ENCODE assay signal across 1 cellular context in the genomic region with DNA sequence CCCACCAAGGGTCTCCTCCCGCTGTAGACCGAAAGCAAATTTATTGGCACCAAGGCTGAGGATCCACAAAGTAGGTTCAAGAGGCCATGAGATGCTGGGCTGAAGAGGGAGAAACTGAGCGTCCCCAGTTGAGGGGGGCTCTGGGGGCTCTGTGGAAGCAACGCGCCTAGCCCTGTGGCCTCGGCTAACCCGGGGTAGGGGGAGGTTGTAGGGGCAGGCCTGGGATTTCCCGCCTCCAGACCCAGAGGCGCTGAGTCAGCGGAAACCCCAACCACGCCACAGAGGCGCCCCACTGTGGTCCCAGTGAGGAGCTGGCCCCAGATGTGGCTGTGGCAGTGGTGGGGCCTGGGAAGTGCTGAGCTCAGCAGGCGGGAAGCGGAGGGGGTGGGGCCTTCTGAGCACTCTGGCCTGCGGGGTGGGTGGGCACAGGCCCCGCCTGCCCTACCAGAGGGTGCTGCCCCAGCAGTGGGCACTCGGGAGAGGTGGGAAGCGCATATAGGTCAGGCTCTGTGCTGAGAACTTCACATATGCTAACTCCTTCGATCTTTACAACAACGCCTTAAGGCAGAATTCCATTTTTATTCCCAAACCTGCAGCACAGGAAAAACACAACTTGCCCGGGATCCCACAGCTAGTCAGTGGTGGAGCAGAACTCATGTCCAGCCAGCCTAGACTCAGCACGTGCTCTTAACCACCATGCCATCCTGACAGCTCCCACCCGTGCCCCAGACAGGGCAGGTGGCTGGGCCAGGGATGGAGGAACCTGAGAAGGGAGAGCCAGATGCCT.
A peak's percentile ranks its signal among the peaks of the same experiment; 100 is the strongest.
TF ChIP-seq lines count a peak whose summit lies in the region.

No MANE protein-coding gene starts in this region.

TF ChIP-seq in K562, 482 proteins besides CTCF, POLR2A, EP300 and RAD21 (continued from another document and continues in another):
- TF ChIP-seq, protein P1, sequence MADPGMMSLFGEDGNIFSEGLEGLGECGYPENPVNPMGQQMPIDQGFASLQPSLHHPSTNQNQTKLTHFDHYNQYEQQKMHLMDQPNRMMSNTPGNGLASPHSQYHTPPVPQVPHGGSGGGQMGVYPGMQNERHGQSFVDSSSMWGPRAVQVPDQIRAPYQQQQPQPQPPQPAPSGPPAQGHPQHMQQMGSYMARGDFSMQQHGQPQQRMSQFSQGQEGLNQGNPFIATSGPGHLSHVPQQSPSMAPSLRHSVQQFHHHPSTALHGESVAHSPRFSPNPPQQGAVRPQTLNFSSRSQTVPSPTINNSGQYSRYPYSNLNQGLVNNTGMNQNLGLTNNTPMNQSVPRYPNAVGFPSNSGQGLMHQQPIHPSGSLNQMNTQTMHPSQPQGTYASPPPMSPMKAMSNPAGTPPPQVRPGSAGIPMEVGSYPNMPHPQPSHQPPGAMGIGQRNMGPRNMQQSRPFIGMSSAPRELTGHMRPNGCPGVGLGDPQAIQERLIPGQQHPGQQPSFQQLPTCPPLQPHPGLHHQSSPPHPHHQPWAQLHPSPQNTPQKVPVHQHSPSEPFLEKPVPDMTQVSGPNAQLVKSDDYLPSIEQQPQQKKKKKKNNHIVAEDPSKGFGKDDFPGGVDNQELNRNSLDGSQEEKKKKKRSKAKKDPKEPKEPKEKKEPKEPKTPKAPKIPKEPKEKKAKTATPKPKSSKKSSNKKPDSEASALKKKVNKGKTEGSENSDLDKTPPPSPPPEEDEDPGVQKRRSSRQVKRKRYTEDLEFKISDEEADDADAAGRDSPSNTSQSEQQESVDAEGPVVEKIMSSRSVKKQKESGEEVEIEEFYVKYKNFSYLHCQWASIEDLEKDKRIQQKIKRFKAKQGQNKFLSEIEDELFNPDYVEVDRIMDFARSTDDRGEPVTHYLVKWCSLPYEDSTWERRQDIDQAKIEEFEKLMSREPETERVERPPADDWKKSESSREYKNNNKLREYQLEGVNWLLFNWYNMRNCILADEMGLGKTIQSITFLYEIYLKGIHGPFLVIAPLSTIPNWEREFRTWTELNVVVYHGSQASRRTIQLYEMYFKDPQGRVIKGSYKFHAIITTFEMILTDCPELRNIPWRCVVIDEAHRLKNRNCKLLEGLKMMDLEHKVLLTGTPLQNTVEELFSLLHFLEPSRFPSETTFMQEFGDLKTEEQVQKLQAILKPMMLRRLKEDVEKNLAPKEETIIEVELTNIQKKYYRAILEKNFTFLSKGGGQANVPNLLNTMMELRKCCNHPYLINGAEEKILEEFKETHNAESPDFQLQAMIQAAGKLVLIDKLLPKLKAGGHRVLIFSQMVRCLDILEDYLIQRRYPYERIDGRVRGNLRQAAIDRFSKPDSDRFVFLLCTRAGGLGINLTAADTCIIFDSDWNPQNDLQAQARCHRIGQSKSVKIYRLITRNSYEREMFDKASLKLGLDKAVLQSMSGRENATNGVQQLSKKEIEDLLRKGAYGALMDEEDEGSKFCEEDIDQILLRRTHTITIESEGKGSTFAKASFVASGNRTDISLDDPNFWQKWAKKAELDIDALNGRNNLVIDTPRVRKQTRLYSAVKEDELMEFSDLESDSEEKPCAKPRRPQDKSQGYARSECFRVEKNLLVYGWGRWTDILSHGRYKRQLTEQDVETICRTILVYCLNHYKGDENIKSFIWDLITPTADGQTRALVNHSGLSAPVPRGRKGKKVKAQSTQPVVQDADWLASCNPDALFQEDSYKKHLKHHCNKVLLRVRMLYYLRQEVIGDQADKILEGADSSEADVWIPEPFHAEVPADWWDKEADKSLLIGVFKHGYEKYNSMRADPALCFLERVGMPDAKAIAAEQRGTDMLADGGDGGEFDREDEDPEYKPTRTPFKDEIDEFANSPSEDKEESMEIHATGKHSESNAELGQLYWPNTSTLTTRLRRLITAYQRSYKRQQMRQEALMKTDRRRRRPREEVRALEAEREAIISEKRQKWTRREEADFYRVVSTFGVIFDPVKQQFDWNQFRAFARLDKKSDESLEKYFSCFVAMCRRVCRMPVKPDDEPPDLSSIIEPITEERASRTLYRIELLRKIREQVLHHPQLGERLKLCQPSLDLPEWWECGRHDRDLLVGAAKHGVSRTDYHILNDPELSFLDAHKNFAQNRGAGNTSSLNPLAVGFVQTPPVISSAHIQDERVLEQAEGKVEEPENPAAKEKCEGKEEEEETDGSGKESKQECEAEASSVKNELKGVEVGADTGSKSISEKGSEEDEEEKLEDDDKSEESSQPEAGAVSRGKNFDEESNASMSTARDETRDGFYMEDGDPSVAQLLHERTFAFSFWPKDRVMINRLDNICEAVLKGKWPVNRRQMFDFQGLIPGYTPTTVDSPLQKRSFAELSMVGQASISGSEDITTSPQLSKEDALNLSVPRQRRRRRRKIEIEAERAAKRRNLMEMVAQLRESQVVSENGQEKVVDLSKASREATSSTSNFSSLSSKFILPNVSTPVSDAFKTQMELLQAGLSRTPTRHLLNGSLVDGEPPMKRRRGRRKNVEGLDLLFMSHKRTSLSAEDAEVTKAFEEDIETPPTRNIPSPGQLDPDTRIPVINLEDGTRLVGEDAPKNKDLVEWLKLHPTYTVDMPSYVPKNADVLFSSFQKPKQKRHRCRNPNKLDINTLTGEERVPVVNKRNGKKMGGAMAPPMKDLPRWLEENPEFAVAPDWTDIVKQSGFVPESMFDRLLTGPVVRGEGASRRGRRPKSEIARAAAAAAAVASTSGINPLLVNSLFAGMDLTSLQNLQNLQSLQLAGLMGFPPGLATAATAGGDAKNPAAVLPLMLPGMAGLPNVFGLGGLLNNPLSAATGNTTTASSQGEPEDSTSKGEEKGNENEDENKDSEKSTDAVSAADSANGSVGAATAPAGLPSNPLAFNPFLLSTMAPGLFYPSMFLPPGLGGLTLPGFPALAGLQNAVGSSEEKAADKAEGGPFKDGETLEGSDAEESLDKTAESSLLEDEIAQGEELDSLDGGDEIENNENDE (IDR thresholded peaks at IDR 0.05; ENCODE audit: low read depth, low read length), result no peak
- no peak for TF ChIP-seq ZNF41 (CRISPR knock-in tag; conservative IDR thresholded peaks at IDR 0.05)
- no peak for TF ChIP-seq POLR2B (IDR thresholded peaks at IDR 0.05; ENCODE audit: low read depth, partially characterized antibody)
- TF ChIP-seq, protein P2, sequence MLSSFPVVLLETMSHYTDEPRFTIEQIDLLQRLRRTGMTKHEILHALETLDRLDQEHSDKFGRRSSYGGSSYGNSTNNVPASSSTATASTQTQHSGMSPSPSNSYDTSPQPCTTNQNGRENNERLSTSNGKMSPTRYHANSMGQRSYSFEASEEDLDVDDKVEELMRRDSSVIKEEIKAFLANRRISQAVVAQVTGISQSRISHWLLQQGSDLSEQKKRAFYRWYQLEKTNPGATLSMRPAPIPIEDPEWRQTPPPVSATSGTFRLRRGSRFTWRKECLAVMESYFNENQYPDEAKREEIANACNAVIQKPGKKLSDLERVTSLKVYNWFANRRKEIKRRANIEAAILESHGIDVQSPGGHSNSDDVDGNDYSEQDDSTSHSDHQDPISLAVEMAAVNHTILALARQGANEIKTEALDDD (IDR thresholded peaks at IDR 0.05), result no peak
- TF ChIP-seq, protein P3, sequence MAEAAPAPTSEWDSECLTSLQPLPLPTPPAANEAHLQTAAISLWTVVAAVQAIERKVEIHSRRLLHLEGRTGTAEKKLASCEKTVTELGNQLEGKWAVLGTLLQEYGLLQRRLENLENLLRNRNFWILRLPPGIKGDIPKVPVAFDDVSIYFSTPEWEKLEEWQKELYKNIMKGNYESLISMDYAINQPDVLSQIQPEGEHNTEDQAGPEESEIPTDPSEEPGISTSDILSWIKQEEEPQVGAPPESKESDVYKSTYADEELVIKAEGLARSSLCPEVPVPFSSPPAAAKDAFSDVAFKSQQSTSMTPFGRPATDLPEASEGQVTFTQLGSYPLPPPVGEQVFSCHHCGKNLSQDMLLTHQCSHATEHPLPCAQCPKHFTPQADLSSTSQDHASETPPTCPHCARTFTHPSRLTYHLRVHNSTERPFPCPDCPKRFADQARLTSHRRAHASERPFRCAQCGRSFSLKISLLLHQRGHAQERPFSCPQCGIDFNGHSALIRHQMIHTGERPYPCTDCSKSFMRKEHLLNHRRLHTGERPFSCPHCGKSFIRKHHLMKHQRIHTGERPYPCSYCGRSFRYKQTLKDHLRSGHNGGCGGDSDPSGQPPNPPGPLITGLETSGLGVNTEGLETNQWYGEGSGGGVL (CRISPR knock-in tag; IDR thresholded peaks at IDR 0.05), result no peak
- no peak for TF ChIP-seq NFATC3 (IDR thresholded peaks at IDR 0.05)
- TF ChIP-seq SMAD3 (CRISPR knock-in tag; conservative IDR thresholded peaks at IDR 0.05), result no peak
- TF ChIP-seq MECOM (CRISPR knock-in tag; IDR thresholded peaks at IDR 0.05), result no peak
- peak; percentile 63 for TF ChIP-seq CREM (IDR thresholded peaks at IDR 0.05; ENCODE audit: low read depth)
- no peak for TF ChIP-seq ZNF23 (CRISPR knock-in tag; IDR thresholded peaks at IDR 0.05)
- TF ChIP-seq DPF2 (IDR thresholded peaks at IDR 0.05), result peak; percentile 73
- TF ChIP-seq SAFB (IDR thresholded peaks at IDR 0.05; ENCODE audit: borderline replicate concordance, low read depth, low read length), result no peak
- no peak for TF ChIP-seq SRF (CRISPR knock-in tag; IDR thresholded peaks at IDR 0.05)
- peak; percentile 99 for TF ChIP-seq RB1 (IDR thresholded peaks at IDR 0.05; ENCODE audit: low read depth)
- no peak for TF ChIP-seq PRMT5 (CRISPR knock-in tag; IDR thresholded peaks at IDR 0.05)
- peak; percentile 100 for TF ChIP-seq ZNF316 (IDR thresholded peaks at IDR 0.05)
- TF ChIP-seq PURB (CRISPR knock-in tag; IDR thresholded peaks at IDR 0.05; ENCODE audit: low read depth), result no peak
- TF ChIP-seq, protein P4, sequence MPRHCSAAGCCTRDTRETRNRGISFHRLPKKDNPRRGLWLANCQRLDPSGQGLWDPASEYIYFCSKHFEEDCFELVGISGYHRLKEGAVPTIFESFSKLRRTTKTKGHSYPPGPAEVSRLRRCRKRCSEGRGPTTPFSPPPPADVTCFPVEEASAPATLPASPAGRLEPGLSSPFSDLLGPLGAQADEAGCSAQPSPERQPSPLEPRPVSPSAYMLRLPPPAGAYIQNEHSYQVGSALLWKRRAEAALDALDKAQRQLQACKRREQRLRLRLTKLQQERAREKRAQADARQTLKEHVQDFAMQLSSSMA (CRISPR knock-in tag; IDR thresholded peaks at IDR 0.05), result no peak
- no peak for TF ChIP-seq KDM5B (IDR thresholded peaks at IDR 0.05; ENCODE audit: insufficient replicate concordance, low read depth, low read length)
- no peak for TF ChIP-seq ZNF134 (CRISPR knock-in tag; conservative IDR thresholded peaks at IDR 0.05)
- TF ChIP-seq, protein P5, sequence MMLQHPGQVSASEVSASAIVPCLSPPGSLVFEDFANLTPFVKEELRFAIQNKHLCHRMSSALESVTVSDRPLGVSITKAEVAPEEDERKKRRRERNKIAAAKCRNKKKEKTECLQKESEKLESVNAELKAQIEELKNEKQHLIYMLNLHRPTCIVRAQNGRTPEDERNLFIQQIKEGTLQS (IDR thresholded peaks at IDR 0.05), result peak; percentile 57
- TF ChIP-seq, protein P5 (CRISPR knock-in tag; conservative IDR thresholded peaks at IDR 0.05), result no peak
- TF ChIP-seq RBFOX2 (IDR thresholded peaks at IDR 0.05; ENCODE audit: low read depth, low read length), result peak; percentile 48
- TF ChIP-seq ZNF77 (CRISPR knock-in tag; IDR thresholded peaks at IDR 0.05), result no peak
- TF ChIP-seq HSF4 (CRISPR knock-in tag; IDR thresholded peaks at IDR 0.05; ENCODE audit: borderline replicate concordance), result no peak
- TF ChIP-seq SMAD1 (IDR thresholded peaks at IDR 0.05; ENCODE audit: low read depth, low read length, partially characterized antibody), result peak; percentile 21
- TF ChIP-seq KLF16 (IDR thresholded peaks at IDR 0.05), result peak; percentile 35; the same call in 1 of the 2 replicates
- no peak for TF ChIP-seq ZNF121 (CRISPR knock-in tag; conservative IDR thresholded peaks at IDR 0.05)
- TF ChIP-seq, protein P6, sequence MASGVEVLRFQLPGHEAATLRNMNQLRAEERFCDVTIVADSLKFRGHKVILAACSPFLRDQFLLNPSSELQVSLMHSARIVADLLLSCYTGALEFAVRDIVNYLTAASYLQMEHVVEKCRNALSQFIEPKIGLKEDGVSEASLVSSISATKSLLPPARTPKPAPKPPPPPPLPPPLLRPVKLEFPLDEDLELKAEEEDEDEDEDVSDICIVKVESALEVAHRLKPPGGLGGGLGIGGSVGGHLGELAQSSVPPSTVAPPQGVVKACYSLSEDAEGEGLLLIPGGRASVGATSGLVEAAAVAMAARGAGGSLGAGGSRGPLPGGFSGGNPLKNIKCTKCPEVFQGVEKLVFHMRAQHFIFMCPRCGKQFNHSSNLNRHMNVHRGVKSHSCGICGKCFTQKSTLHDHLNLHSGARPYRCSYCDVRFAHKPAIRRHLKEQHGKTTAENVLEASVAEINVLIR (CRISPR knock-in tag; IDR thresholded peaks at IDR 0.05), result no peak
- TF ChIP-seq PTRF (tag; IDR thresholded peaks at IDR 0.05), result no peak
- no peak for TF ChIP-seq PPARD (CRISPR knock-in tag; IDR thresholded peaks at IDR 0.05)
- TF ChIP-seq ZNF764 (CRISPR knock-in tag; IDR thresholded peaks at IDR 0.05; ENCODE audit: low read depth), result no peak
- TF ChIP-seq, protein P7, sequence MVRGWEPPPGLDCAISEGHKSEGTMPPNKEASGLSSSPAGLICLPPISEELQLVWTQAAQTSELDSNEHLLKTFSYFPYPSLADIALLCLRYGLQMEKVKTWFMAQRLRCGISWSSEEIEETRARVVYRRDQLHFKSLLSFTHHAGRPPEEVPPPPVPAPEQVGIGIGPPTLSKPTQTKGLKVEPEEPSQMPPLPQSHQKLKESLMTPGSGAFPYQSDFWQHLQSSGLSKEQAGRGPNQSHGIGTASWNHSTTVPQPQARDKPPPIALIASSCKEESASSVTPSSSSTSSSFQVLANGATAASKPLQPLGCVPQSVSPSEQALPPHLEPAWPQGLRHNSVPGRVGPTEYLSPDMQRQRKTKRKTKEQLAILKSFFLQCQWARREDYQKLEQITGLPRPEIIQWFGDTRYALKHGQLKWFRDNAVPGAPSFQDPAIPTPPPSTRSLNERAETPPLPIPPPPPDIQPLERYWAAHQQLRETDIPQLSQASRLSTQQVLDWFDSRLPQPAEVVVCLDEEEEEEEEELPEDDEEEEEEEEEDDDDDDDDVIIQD (CRISPR knock-in tag; IDR thresholded peaks at IDR 0.05), result no peak
- no peak for TF ChIP-seq CXXC5 (CRISPR knock-in tag; IDR thresholded peaks at IDR 0.05)
- no peak for TF ChIP-seq ZNF583 (CRISPR knock-in tag; IDR thresholded peaks at IDR 0.05)
- TF ChIP-seq, protein P8, sequence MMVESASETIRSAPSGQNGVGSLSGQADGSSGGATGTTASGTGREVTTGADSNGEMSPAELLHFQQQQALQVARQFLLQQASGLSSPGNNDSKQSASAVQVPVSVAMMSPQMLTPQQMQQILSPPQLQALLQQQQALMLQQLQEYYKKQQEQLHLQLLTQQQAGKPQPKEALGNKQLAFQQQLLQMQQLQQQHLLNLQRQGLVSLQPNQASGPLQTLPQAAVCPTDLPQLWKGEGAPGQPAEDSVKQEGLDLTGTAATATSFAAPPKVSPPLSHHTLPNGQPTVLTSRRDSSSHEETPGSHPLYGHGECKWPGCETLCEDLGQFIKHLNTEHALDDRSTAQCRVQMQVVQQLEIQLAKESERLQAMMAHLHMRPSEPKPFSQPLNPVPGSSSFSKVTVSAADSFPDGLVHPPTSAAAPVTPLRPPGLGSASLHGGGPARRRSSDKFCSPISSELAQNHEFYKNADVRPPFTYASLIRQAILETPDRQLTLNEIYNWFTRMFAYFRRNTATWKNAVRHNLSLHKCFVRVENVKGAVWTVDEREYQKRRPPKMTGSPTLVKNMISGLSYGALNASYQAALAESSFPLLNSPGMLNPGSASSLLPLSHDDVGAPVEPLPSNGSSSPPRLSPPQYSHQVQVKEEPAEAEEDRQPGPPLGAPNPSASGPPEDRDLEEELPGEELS (CRISPR knock-in tag; IDR thresholded peaks at IDR 0.05; ENCODE audit: borderline replicate concordance), result no peak
- peak; percentile 42; the same call in 1 of the 2 replicates for TF ChIP-seq TOE1 (IDR thresholded peaks at IDR 0.05; ENCODE audit: borderline replicate concordance)
- no peak for TF ChIP-seq TOE1 (CRISPR knock-in tag; IDR thresholded peaks at IDR 0.05; ENCODE audit: borderline replicate concordance, low read depth)
- TF ChIP-seq PTBP1 (IDR thresholded peaks at IDR 0.05; ENCODE audit: low read depth, low read length), result no peak
- no peak for TF ChIP-seq MEIS2 (IDR thresholded peaks at IDR 0.05; ENCODE audit: partially characterized antibody)
